ENCODE assay signal across 23 cellular contexts in the genomic region with DNA sequence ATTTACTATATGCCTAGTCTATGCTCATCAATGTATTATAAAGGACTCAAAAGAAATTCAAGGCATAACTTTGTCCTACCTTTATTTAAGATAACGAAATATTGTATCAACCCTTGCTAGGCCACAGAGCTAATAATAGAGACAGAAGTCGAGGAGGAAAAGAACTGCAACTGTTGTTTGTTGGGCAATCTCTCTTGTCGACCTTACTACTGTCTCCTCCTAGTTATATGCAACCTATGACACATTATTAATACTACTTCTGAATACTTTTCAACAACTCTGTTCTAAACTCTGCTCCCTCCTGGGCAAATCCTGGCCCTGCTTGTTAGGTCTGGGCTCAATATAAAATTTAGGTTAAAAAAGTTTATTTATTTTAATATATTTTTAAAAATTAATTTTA. TPM values are rescaled to one million over a fixed set of nuclear protein-coding genes. Genes with fewer than 3 reads are reported as not detected.
DNase-seq lines count a peak whose midpoint lies in the region; ATAC-seq and FAIRE-seq lines count a peak whose summit lies in the region.
"Had no signal": no experiment of that assay in that cellular context is flagged by ENCODE, and none has a peak within 500 bp of the region (broad histone marks: within the 10 kb centered on the region; RNA-seq: fewer than 3 reads in every experiment).

No MANE protein-coding gene starts in this region.

- no peak for DNase-seq in left ventricle myocardium superior
- DNase-seq in right cardiac atrium: no peak
- peak; percentile 62 for DNase-seq in NOMO-1 treated with DMSO at 0.1 percent for 48 hours (lab: John Stamatoyannopoulos, UW; ENCODE audit: unreplicated experiment)
- DNase-seq in amniotic epithelial cell (ENCODE audit: low read depth): peak; percentile 21
- no peak for DNase-seq in RCC 7860 (ENCODE audit: low spot score)
- no peak for DNase-seq in mesenteric fat pad (ENCODE audit: low spot score)
- DNase-seq: CD4-positive, CD25-positive, alpha-beta regulatory T cell; COR-L47; GOT3; HFFc6; IMR-90; KG1; NCI-H2029; NCI-H446; NCI-H524 treated with DMSO at 0.1 percent for 48 hours; NCI-H774; T-helper 1 cell had no signal

- no peaks in the 10 kb centered on the region for H3K9me3 ChIP-seq in right cardiac atrium (ENCODE audit: control insufficient read depth, low read length)
- H3K9me3 ChIP-seq: BLaER1, HAP-1 had no signal

- 76% methylated on average over 3 of the region's 3 CpGs for WGBS in right cardiac atrium

- intact Hi-C loops in left ventricle myocardium superior (cut with micrococcal nuclease): no loop called here
- intact Hi-C loops in right cardiac atrium (cut with DNase I): no loop called here

- H3K27me3 ChIP-seq in right cardiac atrium (ENCODE audit: control insufficient read depth, insufficient read depth): no peaks in the 10 kb centered on the region
- H3K27me3 ChIP-seq: BLaER1 had no signal

- no peak overlapping the region for H3K4me3 ChIP-seq in right cardiac atrium (ENCODE audit: low read length)
- H3K4me3 ChIP-seq: BLaER1, GM12878, HAP-1 had no signal

- no peak overlapping the region for H3K27ac ChIP-seq in right cardiac atrium (ENCODE audit: low read length)
- H3K27ac ChIP-seq: BLaER1 had no signal

- FAIRE-seq in RCC 7860 (lab: Jason Lieb, UNC): no peak
- FAIRE-seq: A204.1, G401.6, GM12878 had no signal

- no peaks in the 10 kb centered on the region for H3K4me1 ChIP-seq in right cardiac atrium (ENCODE audit: control insufficient read depth, insufficient read depth, low read length)
- H3K4me1 ChIP-seq: BLaER1, HAP-1 had no signal

- ATAC-seq in left ventricle myocardium superior: peak; percentile 43
- no peak for ATAC-seq in right cardiac atrium
- ATAC-seq in GM18498 (IDR thresholded peaks at IDR 0.05; ENCODE audit: unreplicated experiment): no peak
- ATAC-seq: GM12878 had no signal

RNA-seq across cellular contexts. Expression of a gene that starts 24.6 kb away (rescaled TPM):
- total RNA-seq in left ventricle myocardium superior (97.4 TPM), right cardiac atrium (100 to 1,000 TPM; 110 to 120 (median 116) TPM), mesenteric fat pad (123 TPM)
- 33.5 TPM for polyA plus RNA-seq in right cardiac atrium

RNA-seq across cellular contexts. Expression of a gene that starts 54.4 kb away (rescaled TPM):
- 31.4 TPM for total RNA-seq in left ventricle myocardium superior
- 10 to 100 TPM; 29.0 to 36.9 (median 30.9) TPM for total RNA-seq in right cardiac atrium
- 11.9 TPM for polyA plus RNA-seq in right cardiac atrium
- total RNA-seq in mesenteric fat pad: 41.1 TPM

Comparison
In these comparisons a context has a peak if more than half of its experiments do, and no peak if none do; other contexts are left out.
1. DNase-seq: peak in NOMO-1 treated with DMSO at 0.1 percent for 48 hours (single experiment) and amniotic epithelial cell (single experiment); none in left ventricle myocardium superior (single experiment), right cardiac atrium (0 of 3), RCC 7860 (single experiment) and mesenteric fat pad (single experiment).